8 cellular contexts compared by ENCODE assay signal in the genomic region with DNA sequence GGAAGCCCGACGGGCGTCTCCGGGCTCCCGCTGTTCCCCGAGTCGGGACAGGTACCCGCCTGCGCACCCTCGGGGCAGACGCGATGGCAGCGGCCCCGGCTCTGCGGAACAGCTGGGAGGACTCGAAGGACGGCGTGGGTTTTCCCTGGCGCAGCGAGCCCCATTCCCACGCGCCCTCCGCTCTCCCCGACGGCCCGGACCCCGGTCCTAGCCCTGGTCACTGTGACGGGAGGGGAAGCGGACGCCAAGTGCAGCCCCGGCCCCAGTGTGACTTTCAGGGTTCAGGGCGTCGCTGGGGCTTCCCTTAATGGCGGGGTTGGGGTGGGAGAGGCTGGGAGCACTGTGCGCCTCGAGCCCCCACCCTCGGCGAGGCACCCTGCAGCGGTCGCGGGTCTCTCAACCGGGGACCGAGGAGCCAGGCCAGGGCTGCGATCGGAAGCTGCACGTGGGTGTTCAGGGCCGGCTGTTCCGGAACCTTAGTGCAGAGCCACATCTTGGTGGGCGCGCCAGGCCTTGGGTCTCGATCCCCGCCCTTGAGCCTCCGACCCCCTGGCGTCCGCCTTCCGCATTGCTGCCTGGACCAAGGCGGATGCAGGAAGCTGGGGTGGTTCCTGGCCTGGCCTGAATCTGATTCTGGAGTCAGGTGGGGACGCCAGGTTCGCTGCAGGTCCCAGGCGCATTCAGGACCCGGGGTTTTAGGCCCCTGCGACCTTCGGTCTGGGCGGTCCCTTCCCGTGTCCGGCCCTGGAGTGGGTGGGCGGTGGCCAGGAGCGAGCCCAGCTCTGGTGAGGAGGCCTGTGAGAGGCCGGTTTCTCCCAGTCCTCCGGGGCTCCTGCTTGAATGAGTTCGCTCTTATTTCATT. TPM values are rescaled to one million over a fixed set of nuclear protein-coding genes. Genes with fewer than 3 reads are reported as not detected.
DNase-seq lines count a peak whose midpoint lies in the region; ATAC-seq, FAIRE-seq and TF ChIP-seq lines count a peak whose summit lies in the region.

No MANE protein-coding gene starts in this region.

- POLR2A ChIA-PET in CD4-positive, alpha-beta T cell (lab: Charles Lee): interaction anchor here (1.1 kb wide), 1 partner anchor 57 kb away, joined by 3 read pairs; the partner anchor contains the start of gene HNRNPL
- POLR2A ChIA-PET in endothelial cell of umbilical vein (lab: Charles Lee): no interaction called here

- no peak overlapping the region for H3K4me3 ChIP-seq in endothelial cell of umbilical vein (replicated peaks in 1 of 3; ENCODE audit: insufficient read depth in 1 of 3, low read depth in 1 of 3, low read length in 3 of 3)
- H3K4me3 ChIP-seq in ovary: peak overlapping the region; percentile 18
- no peak overlapping the region for H3K4me3 ChIP-seq in hepatocyte

- no peaks in the 10 kb centered on the region for H3K9me3 ChIP-seq in CD4-positive, alpha-beta T cell (ENCODE audit: control insufficient read depth, low read length)
- no peaks in the 10 kb centered on the region for H3K9me3 ChIP-seq in endothelial cell of umbilical vein (replicated peaks; ENCODE audit: control insufficient read depth, insufficient read depth, low read length)
- H3K9me3 ChIP-seq in ovary: no peaks in the 10 kb centered on the region
- H3K9me3 ChIP-seq in hepatocyte (ENCODE audit: low read depth): no peaks in the 10 kb centered on the region

- TSS peak; percentile 65 for BruUV-seq in endothelial cell of umbilical vein (replicated peaks; lab: Mats Ljungman, UMichigan)

- peaks cover 5% of the 10 kb centered on the region for H3K4me1 Mint-ChIP-seq in CD4-positive, alpha-beta T cell (ENCODE audit: low read depth)
- H3K4me1 Mint-ChIP-seq in activated CD4-positive, alpha-beta T cell treated with anti-CD3 and anti-CD28 coated beads, Interleukin-2, amount 10 ng/mL, durations not matched to agents 24 days and 14 days: peaks cover 4% of the 10 kb centered on the region

- no peaks in the 10 kb centered on the region for H3K9me3 Mint-ChIP-seq in CD4-positive, alpha-beta T cell
- no peaks in the 10 kb centered on the region for H3K9me3 Mint-ChIP-seq in activated CD4-positive, alpha-beta T cell treated with anti-CD3 and anti-CD28 coated beads, Interleukin-2, amount 10 ng/mL, durations not matched to agents 24 days and 14 days

- peaks cover 9% of the 10 kb centered on the region for H3K4me1 ChIP-seq in endothelial cell of umbilical vein (ENCODE audit: control insufficient read depth, extremely low read depth, insufficient read depth, low read length)
- H3K4me1 ChIP-seq in ovary (ENCODE audit: insufficient read depth): no peaks in the 10 kb centered on the region
- no peaks in the 10 kb centered on the region for H3K4me1 ChIP-seq in hepatocyte (ENCODE audit: insufficient read depth)

- H3K4me2 ChIP-seq in endothelial cell of umbilical vein (ENCODE audit: insufficient read depth, low read length) (peak overlapping the region; percentile 22), hepatocyte (no peak overlapping the region)

- no peaks in the 10 kb centered on the region for H3K9me2 ChIP-seq in hepatocyte (replicated peaks; ENCODE audit: insufficient read depth)

- H3K27me3 Mint-ChIP-seq in CD4-positive, alpha-beta T cell: no peaks in the 10 kb centered on the region
- peaks cover 9% of the 10 kb centered on the region for H3K27me3 Mint-ChIP-seq in activated CD4-positive, alpha-beta T cell treated with anti-CD3 and anti-CD28 coated beads, Interleukin-2, amount 10 ng/mL, durations not matched to agents 24 days and 14 days

- H3K9ac ChIP-seq in endothelial cell of umbilical vein (replicated peaks; ENCODE audit: extremely low read depth, insufficient read depth, low read length): no peak overlapping the region

- peak; percentile 85 for FAIRE-seq in endothelial cell of umbilical vein (lab: Jason Lieb, UNC)

- H3K4me3 Mint-ChIP-seq in CD4-positive, alpha-beta T cell: peak overlapping the region; percentile 78
- peak overlapping the region; percentile 21 for H3K4me3 Mint-ChIP-seq in activated CD4-positive, alpha-beta T cell treated with anti-CD3 and anti-CD28 coated beads, Interleukin-2, amount 10 ng/mL, durations not matched to agents 24 days and 14 days

- H3K79me2 ChIP-seq in endothelial cell of umbilical vein (ENCODE audit: control insufficient read depth, insufficient read depth, low read length) (no peaks in the 10 kb centered on the region), hepatocyte (no peaks in the 10 kb centered on the region)

- WGBS in ovary, 3 donors: 16 to 29% (median 18%) methylated on average over 20 to 65 of the region's 71 CpGs
- 93% methylated on average over 48 of the region's 71 CpGs for WGBS in hepatocyte (ENCODE audit: low lambda C conversion rate, missing lambda C conversion rate)

- ATAC-seq in CD4-positive, alpha-beta T cell (ENCODE audit: poor library complexity): peak; percentile 33
- no peak for ATAC-seq in GM19351 (IDR thresholded peaks at IDR 0.05; ENCODE audit: unreplicated experiment)

- CTCF ChIA-PET in CD4-positive, alpha-beta T cell (lab: Charles Lee): interaction anchor here (1.0 kb wide), 1 partner anchor 23 kb away, joined by 3 read pairs; no protein-coding TSS in a partner anchor
- CTCF ChIA-PET in endothelial cell of umbilical vein (lab: Charles Lee): interaction anchor here (0.8 to 1.0 kb wide), 5 partner anchors 14 to 39 kb away, joined by 3 to 8 read pairs (median 4); partner anchors contain the start of genes ECH1 and LGALS7

- no peaks in the 10 kb centered on the region for H3K36me3 Mint-ChIP-seq in CD4-positive, alpha-beta T cell (ENCODE audit: low read depth)
- no peaks in the 10 kb centered on the region for H3K36me3 Mint-ChIP-seq in activated CD4-positive, alpha-beta T cell treated with anti-CD3 and anti-CD28 coated beads, Interleukin-2, amount 10 ng/mL, durations not matched to agents 24 days and 14 days (ENCODE audit: low read depth)

- intact Hi-C loops in CD4-positive, alpha-beta T cell (cut with DNase I, micrococcal nuclease): no loop called here
- intact Hi-C loops in activated CD4-positive, alpha-beta T cell treated with anti-CD3 and anti-CD28 coated beads, Interleukin-2, amount 10 ng/mL, durations not matched to agents 24 days and 14 days (cut with micrococcal nuclease): no loop called here
- intact Hi-C loops in endothelial cell of umbilical vein (cut with micrococcal nuclease) (loop anchor here (5.0 kb wide), 1 partner anchor 40 kb away; the partner anchor contains the start of gene ECH1), ovary (cut with DNase I) (loop anchor here in 1 of 4 donors (2.0 kb wide), 1 partner anchor 18 kb away; no protein-coding TSS in a partner anchor)

- H3K36me3 ChIP-seq in endothelial cell of umbilical vein (ENCODE audit: control insufficient read depth in 2 of 2, extremely low read depth in 1 of 2, insufficient read depth in 2 of 2, low read length in 2 of 2) (no peaks in the 10 kb centered on the region), ovary (no peaks in the 10 kb centered on the region), hepatocyte (replicated peaks; ENCODE audit: insufficient read depth, low read depth) (no peaks in the 10 kb centered on the region)

- no peak overlapping the region for H3K27ac ChIP-seq in CD4-positive, alpha-beta T cell (ENCODE audit: low read depth, low read length)
- H3K27ac ChIP-seq in endothelial cell of umbilical vein (ENCODE audit: insufficient read depth, low read depth, low read length) (no peak overlapping the region), ovary (no peak overlapping the region), hepatocyte (no peak overlapping the region)

- dilution Hi-C loops in endothelial cell of umbilical vein (cut with MboI; ENCODE audit: extremely low pct_ligation_motif_present, low sequenced_read_pairs): no loop called here

- no peak overlapping the region for H3K27ac Mint-ChIP-seq in CD4-positive, alpha-beta T cell
- H3K27ac Mint-ChIP-seq in activated CD4-positive, alpha-beta T cell treated with anti-CD3 and anti-CD28 coated beads, Interleukin-2, amount 10 ng/mL, durations not matched to agents 24 days and 14 days: no peak overlapping the region

- peak overlapping the region; percentile 93 for H2AFZ ChIP-seq in endothelial cell of umbilical vein (ENCODE audit: low read depth, low read length)
- no peak overlapping the region for H2AFZ ChIP-seq in hepatocyte

- peak in 6 of 10 experiments; percentile 10 to 45 (median 24) for DNase-seq in CD4-positive, alpha-beta T cell
- DNase-seq in activated CD4-positive, alpha-beta T cell treated with anti-CD3 and anti-CD28 coated beads, Interleukin-2, amount 10 ng/mL, durations not matched to agents 24 days and 14 days: peak; percentile 76
- DNase-seq in endothelial cell of umbilical vein (ENCODE audit: low read depth, low spot score): no peak
- DNase-seq in ovary: peak in 1 of 5 donors; percentile 62
- DNase-seq in NOMO-1 treated with DMSO at 0.1 percent for 48 hours (lab: John Stamatoyannopoulos, UW; ENCODE audit: unreplicated experiment): no peak
- no peak for DNase-seq in hepatocyte (ENCODE audit: low spot score)
- no peak for DNase-seq in dedifferentiated amniotic fluid mesenchymal stem cell (ENCODE audit: extremely low spot score)

- H4K20me1 ChIP-seq in endothelial cell of umbilical vein (replicated peaks; ENCODE audit: control insufficient read depth, extremely low read depth, insufficient read depth, low read length): no peaks in the 10 kb centered on the region
- H4K20me1 ChIP-seq in hepatocyte (ENCODE audit: insufficient read depth, poor library complexity, severe bottlenecking): no peaks in the 10 kb centered on the region

- no peak for TF ChIP-seq CTCF in CD4-positive, alpha-beta T cell (IDR thresholded peaks at IDR 0.05)
- TF ChIP-seq CTCF in endothelial cell of umbilical vein (IDR thresholded peaks at IDR 0.05; ENCODE audit: extremely low read depth in 1 of 2, insufficient read depth in 1 of 2, low read depth in 1 of 2, low read length in 2 of 2) (peak; percentile 26 to 32), ovary (IDR thresholded peaks at IDR 0.05) (no peak), hepatocyte (IDR thresholded peaks at IDR 0.05; ENCODE audit: poor library complexity) (no peak)

- TF ChIP-seq EP300 in ovary (IDR thresholded peaks at IDR 0.05): no peak

- no peak for TF ChIP-seq POLR2A in endothelial cell of umbilical vein (IDR thresholded peaks at IDR 0.05; ENCODE audit: low read depth, low read length)
- no peak for TF ChIP-seq POLR2A in ovary (IDR thresholded peaks at IDR 0.05)

- no peaks in the 10 kb centered on the region for H3K9me1 ChIP-seq in endothelial cell of umbilical vein (replicated peaks; ENCODE audit: control insufficient read depth, extremely low read depth, insufficient read depth, low read length)

- no peaks in the 10 kb centered on the region for H3K27me3 ChIP-seq in CD4-positive, alpha-beta T cell (ENCODE audit: control insufficient read depth, insufficient read depth, low read length)
- no peaks in the 10 kb centered on the region for H3K27me3 ChIP-seq in endothelial cell of umbilical vein (ENCODE audit: control insufficient read depth in 2 of 2, insufficient read depth in 2 of 2, low read length in 2 of 2)
- H3K27me3 ChIP-seq in ovary: no peaks in the 10 kb centered on the region
- H3K27me3 ChIP-seq in hepatocyte: no peaks in the 10 kb centered on the region

RNA-seq across cellular contexts. Expression of gene LGALS7B, which starts 3.5 kb away (rescaled TPM):
- not detected for total RNA-seq in CD4-positive, alpha-beta T cell
- not detected in 2 replicates for total RNA-seq in activated CD4-positive, alpha-beta T cell treated with anti-CD3 and anti-CD28 coated beads, Interleukin-2, amount 10 ng/mL, durations not matched to agents 24 days and 14 days
- total RNA-seq in endothelial cell of umbilical vein (not detected in 2 replicates), ovary (not detected), hepatocyte (0.64 TPM in 1 of 2 replicates, not detected in the other)
- polyA plus RNA-seq in endothelial cell of umbilical vein (not detected in 2 replicates), ovary (not detected), hepatocyte (0.72 TPM in 1 of 2 replicates, not detected in the other)
- polyA plus RNA-seq in endothelial cell of umbilical vein (2011; cell fraction: cytosol; rRNA removed): not detected in 2 replicates
- polyA plus RNA-seq in endothelial cell of umbilical vein (2011; cell fraction: nucleus; rRNA removed): 0.81 TPM in 1 of 2 replicates, not detected in the other
- not detected in 2 replicates for polyA plus RNA-seq in endothelial cell of umbilical vein (2012)
- polyA minus RNA-seq in endothelial cell of umbilical vein: not detected in 2 replicates
- polyA minus RNA-seq in endothelial cell of umbilical vein (2011; cell fraction: cytosol; rRNA and poly(A)+ RNA removed): not detected
- not detected in 2 replicates for polyA minus RNA-seq in endothelial cell of umbilical vein (2011; cell fraction: nucleus; rRNA and poly(A)+ RNA removed)

RNA-seq across cellular contexts. Expression of gene LGALS7, which starts 19.2 kb away (rescaled TPM):
- total RNA-seq in CD4-positive, alpha-beta T cell: not detected
- total RNA-seq in activated CD4-positive, alpha-beta T cell treated with anti-CD3 and anti-CD28 coated beads, Interleukin-2, amount 10 ng/mL, durations not matched to agents 24 days and 14 days: not detected in 2 replicates
- not detected in 2 replicates for total RNA-seq in endothelial cell of umbilical vein
- polyA plus RNA-seq in endothelial cell of umbilical vein: not detected in 2 replicates
- not detected in 2 replicates for polyA plus RNA-seq in endothelial cell of umbilical vein (2011; cell fraction: cytosol; rRNA removed)
- not detected in 2 replicates for polyA plus RNA-seq in endothelial cell of umbilical vein (2011; cell fraction: nucleus; rRNA removed)
- not detected in 2 replicates for polyA plus RNA-seq in endothelial cell of umbilical vein (2012)
- not detected in 2 replicates for polyA minus RNA-seq in endothelial cell of umbilical vein
- not detected for polyA minus RNA-seq in endothelial cell of umbilical vein (2011; cell fraction: cytosol; rRNA and poly(A)+ RNA removed)
- polyA minus RNA-seq in endothelial cell of umbilical vein (2011; cell fraction: nucleus; rRNA and poly(A)+ RNA removed): not detected in 2 replicates
- total RNA-seq in ovary: under 1 TPM in 2 of 7 donors, not detected in 5; 0.69 to 0.79 TPM
- under 1 TPM in 1 of 2 donors, not detected in 1; 0.84 TPM for polyA plus RNA-seq in ovary
- not detected in 2 replicates for total RNA-seq in hepatocyte
- polyA plus RNA-seq in hepatocyte: 1.2 TPM in 2 replicates

RNA-seq across cellular contexts. Expression of gene LGALS4, which starts 20.3 kb away (rescaled TPM):
- 1 to 10 TPM; 2.3 to 3.1 TPM for total RNA-seq in CD4-positive, alpha-beta T cell
- total RNA-seq in activated CD4-positive, alpha-beta T cell treated with anti-CD3 and anti-CD28 coated beads, Interleukin-2, amount 10 ng/mL, durations not matched to agents 24 days and 14 days: 1.3 and 1.7 TPM in 2 replicates
- total RNA-seq in endothelial cell of umbilical vein: 0.44 TPM in 1 of 2 replicates, not detected in the other
- polyA plus RNA-seq in endothelial cell of umbilical vein: 0.19 and 0.22 TPM in 2 replicates
- polyA plus RNA-seq in endothelial cell of umbilical vein (2011; cell fraction: cytosol; rRNA removed): not detected in 2 replicates
- polyA plus RNA-seq in endothelial cell of umbilical vein (2011; cell fraction: nucleus; rRNA removed): 0.91 and 1.5 TPM in 2 replicates
- polyA plus RNA-seq in endothelial cell of umbilical vein (2012): 0.53 TPM in 1 of 2 replicates, not detected in the other
- not detected in 2 replicates for polyA minus RNA-seq in endothelial cell of umbilical vein
- not detected for polyA minus RNA-seq in endothelial cell of umbilical vein (2011; cell fraction: cytosol; rRNA and poly(A)+ RNA removed)
- polyA minus RNA-seq in endothelial cell of umbilical vein (2011; cell fraction: nucleus; rRNA and poly(A)+ RNA removed): 0.72 TPM in 1 of 2 replicates, not detected in the other
- 1 to 10 TPM in 4 of 7 donors, under 1 TPM in 3; 0.57 to 7.4 (median 2.2) TPM for total RNA-seq in ovary
- polyA plus RNA-seq in ovary: 1 to 10 TPM in 1 of 2 donors, under 1 TPM in 1; 0.80 to 1.4 TPM
- 147 and 148 TPM in 2 replicates for total RNA-seq in hepatocyte
- polyA plus RNA-seq in hepatocyte: 181 and 199 TPM in 2 replicates

RNA-seq across cellular contexts. Expression of gene ECH1, which starts 39.1 kb away (rescaled TPM):
- total RNA-seq in CD4-positive, alpha-beta T cell: 10 to 100 TPM; 32.6 to 35.3 TPM
- total RNA-seq in activated CD4-positive, alpha-beta T cell treated with anti-CD3 and anti-CD28 coated beads, Interleukin-2, amount 10 ng/mL, durations not matched to agents 24 days and 14 days: 129 and 130 TPM in 2 replicates
- total RNA-seq in endothelial cell of umbilical vein (62.5 and 69.7 TPM in 2 replicates), ovary (100 to 1,000 TPM in 5 of 7 donors, 10 to 100 TPM in 2; 67.6 to 146 (median 113) TPM), hepatocyte (125 and 133 TPM in 2 replicates)
- polyA plus RNA-seq in endothelial cell of umbilical vein (71.8 and 74.1 TPM in 2 replicates), ovary (100 to 1,000 TPM; 202 to 243 TPM), hepatocyte (272 and 284 TPM in 2 replicates)
- polyA plus RNA-seq in endothelial cell of umbilical vein (2011; cell fraction: cytosol; rRNA removed): 52.3 and 57.0 TPM in 2 replicates
- polyA plus RNA-seq in endothelial cell of umbilical vein (2011; cell fraction: nucleus; rRNA removed): 38.2 and 39.7 TPM in 2 replicates
- 75.4 and 111 TPM in 2 replicates for polyA plus RNA-seq in endothelial cell of umbilical vein (2012)
- 49.6 and 51.8 TPM in 2 replicates for polyA minus RNA-seq in endothelial cell of umbilical vein
- polyA minus RNA-seq in endothelial cell of umbilical vein (2011; cell fraction: cytosol; rRNA and poly(A)+ RNA removed): 68.2 TPM
- 11.0 and 11.4 TPM in 2 replicates for polyA minus RNA-seq in endothelial cell of umbilical vein (2011; cell fraction: nucleus; rRNA and poly(A)+ RNA removed)

RNA-seq across cellular contexts. Expression of gene CAPN12, which starts 48.2 kb away (rescaled TPM):
- 1 to 10 TPM; 1.6 to 2.0 TPM for total RNA-seq in CD4-positive, alpha-beta T cell
- 3.2 and 3.5 TPM in 2 replicates for total RNA-seq in activated CD4-positive, alpha-beta T cell treated with anti-CD3 and anti-CD28 coated beads, Interleukin-2, amount 10 ng/mL, durations not matched to agents 24 days and 14 days
- total RNA-seq in endothelial cell of umbilical vein (not detected in 2 replicates), ovary (1 to 10 TPM in 5 of 7 donors, under 1 TPM in 2; 0.81 to 8.0 (median 3.1) TPM), hepatocyte (12.5 and 26.6 TPM in 2 replicates)
- polyA plus RNA-seq in endothelial cell of umbilical vein (0.35 and 0.45 TPM in 2 replicates), ovary (1 to 10 TPM in 1 of 2 donors, under 1 TPM in 1; 0.22 to 3.6 TPM), hepatocyte (24.3 and 38.9 TPM in 2 replicates)
- 0.18 and 0.23 TPM in 2 replicates for polyA plus RNA-seq in endothelial cell of umbilical vein (2011; cell fraction: cytosol; rRNA removed)
- polyA plus RNA-seq in endothelial cell of umbilical vein (2011; cell fraction: nucleus; rRNA removed): 1.5 and 5.0 TPM in 2 replicates
- 0.11 and 0.65 TPM in 2 replicates for polyA plus RNA-seq in endothelial cell of umbilical vein (2012)
- 0.19 and 0.32 TPM in 2 replicates for polyA minus RNA-seq in endothelial cell of umbilical vein
- not detected for polyA minus RNA-seq in endothelial cell of umbilical vein (2011; cell fraction: cytosol; rRNA and poly(A)+ RNA removed)
- not detected in 2 replicates for polyA minus RNA-seq in endothelial cell of umbilical vein (2011; cell fraction: nucleus; rRNA and poly(A)+ RNA removed)

Comparison
In these comparisons a context has a peak if more than half of its experiments do, and no peak if none do; other contexts are left out.
1. DNase-seq: peak in CD4-positive, alpha-beta T cell (6 of 10) and activated CD4-positive, alpha-beta T cell treated with anti-CD3 and anti-CD28 coated beads, Interleukin-2, amount 10 ng/mL, durations not matched to agents 24 days and 14 days (single experiment); none in endothelial cell of umbilical vein (single experiment), NOMO-1 treated with DMSO at 0.1 percent for 48 hours (single experiment), hepatocyte (single experiment) and dedifferentiated amniotic fluid mesenchymal stem cell (single experiment).
2. CTCF ChIP-seq: peak in endothelial cell of umbilical vein (2 of 2); none in CD4-positive, alpha-beta T cell (single experiment), ovary (0 of 3) and hepatocyte (single experiment).
3. RNA of gene LGALS4, which starts 20.3 kb away (total RNA-seq): 147 to 148 TPM in hepatocyte; 2.3 to 3.1 TPM in CD4-positive, alpha-beta T cell, 0.57 to 7.4 TPM in ovary, 1.3 to 1.7 TPM in activated CD4-positive, alpha-beta T cell treated with anti-CD3 and anti-CD28 coated beads, Interleukin-2, amount 10 ng/mL, durations not matched to agents 24 days and 14 days and 0.44 TPM in endothelial cell of umbilical vein; every median in the first group is over 10 times any median in the second.